In the genomic region with DNA sequence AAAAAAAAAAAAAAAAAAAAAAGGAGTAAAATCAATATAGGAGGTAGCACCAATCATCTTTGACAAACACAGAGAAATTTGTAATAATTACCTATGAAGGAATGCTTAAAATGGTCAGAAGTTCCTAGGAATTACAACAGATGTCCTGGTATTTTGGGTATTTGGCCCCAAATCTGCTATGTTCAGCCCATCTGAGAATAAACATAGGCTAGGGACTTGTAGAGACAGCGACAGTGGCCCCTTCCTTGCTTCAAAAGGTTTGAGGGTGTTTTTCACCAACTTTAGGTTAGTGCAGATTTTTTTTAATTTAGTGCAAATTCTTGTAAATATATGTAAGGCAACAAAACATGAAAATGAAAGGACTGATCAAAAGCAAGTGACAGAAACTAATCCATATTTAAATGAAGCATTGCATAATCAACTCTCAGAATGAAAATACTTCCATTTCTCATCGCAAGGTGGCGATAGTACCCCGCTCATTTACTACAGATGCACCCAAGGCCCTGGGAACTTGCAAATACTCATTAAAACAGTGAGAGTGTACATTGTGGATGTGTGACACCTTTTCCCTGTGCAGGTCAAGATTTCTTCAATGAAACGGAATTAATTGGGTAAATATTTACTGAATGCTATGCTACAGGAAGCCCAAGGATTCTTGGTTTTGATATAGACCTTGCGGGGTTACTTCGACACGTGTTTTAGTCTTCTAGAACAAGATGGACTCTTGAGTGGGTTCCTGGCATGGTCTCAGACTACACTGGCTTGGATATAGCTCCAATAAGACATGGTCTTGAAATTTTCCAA, we compare ENCODE assay signal across 8 cellular contexts. TPM values are rescaled to one million over a fixed set of nuclear protein-coding genes. Genes with fewer than 3 reads are reported as not detected.
A peak's percentile ranks its signal among the peaks of the same experiment; 100 is the strongest.
DNase-seq lines count a peak whose midpoint lies in the region; ATAC-seq and TF ChIP-seq lines count a peak whose summit lies in the region.

No MANE protein-coding gene starts in this region.

- H3K27ac ChIP-seq in AG04450 (ENCODE audit: low read depth, low read length): no peak overlapping the region
- no peak overlapping the region for H3K27ac ChIP-seq in colonic mucosa
- H3K27ac ChIP-seq in lower lobe of right lung: no peak overlapping the region

- peak; percentile 77 for ATAC-seq in GM18520 (IDR thresholded peaks at IDR 0.05; ENCODE audit: unreplicated experiment)
- ATAC-seq in HG03039 (IDR thresholded peaks at IDR 0.05; ENCODE audit: unreplicated experiment): peak; percentile 69
- peak; percentile 73 for ATAC-seq in activated B cell treated with CpG ODN at 0.5 μM for 24 hours (ENCODE audit: low read depth)
- peak; percentile 81 to 83 for ATAC-seq in lower lobe of right lung

- H3K9me3 Mint-ChIP-seq in activated B cell treated with CpG ODN at 0.5 μM for 24 hours: no peaks in the 10 kb centered on the region

- CTCF ChIA-PET in AG04450 (lab: Charles Lee): interaction anchor here (0.6 to 4.5 kb wide), 16 partner anchors 12 to 422 kb away, joined by 3 to 43 read pairs (median 5); no protein-coding TSS in a partner anchor
- CTCF ChIA-PET in activated B cell treated with CpG ODN at 0.5 μM for 24 hours (lab: Charles Lee): interaction anchor here (0.8 to 4.6 kb wide), 10 partner anchors 12 to 424 kb away, joined by 3 to 42 read pairs (median 7); no protein-coding TSS in a partner anchor

- H3K36me3 Mint-ChIP-seq in activated B cell treated with CpG ODN at 0.5 μM for 24 hours (ENCODE audit: low read depth): no peaks in the 10 kb centered on the region

- no peak overlapping the region for H3K9ac ChIP-seq in colonic mucosa (ENCODE audit: low read depth in 2 of 2, low read length in 2 of 2)

- H3K4me1 Mint-ChIP-seq in activated B cell treated with CpG ODN at 0.5 μM for 24 hours: no peaks in the 10 kb centered on the region

- TF ChIP-seq CTCF in AG04450 (IDR thresholded peaks at IDR 0.05; ENCODE audit: low read depth, low read length) (peak; percentile 74), activated B cell treated with CpG ODN at 0.5 μM for 24 hours (IDR thresholded peaks at IDR 0.05) (no peak), colonic mucosa (IDR thresholded peaks at IDR 0.05) (peak; percentile 67), lower lobe of right lung (IDR thresholded peaks at IDR 0.05) (peak; percentile 82)

- H3K4me1 ChIP-seq in colonic mucosa: no peaks in the 10 kb centered on the region
- H3K4me1 ChIP-seq in lower lobe of right lung: no peaks in the 10 kb centered on the region

- intact Hi-C loops in activated B cell treated with CpG ODN at 0.5 μM for 24 hours (cut with micrococcal nuclease) (loop anchor here (1.0 kb wide), 6 partner anchors 92 to 1303 kb away; no protein-coding TSS in a partner anchor), colonic mucosa (cut with DNase I) (loop anchor here (2.0 to 5.0 kb wide), 3 partner anchors 294 to 650 kb away; no protein-coding TSS in a partner anchor), lower lobe of right lung (cut with DNase I) (loop anchor here (5.0 kb wide), 1 partner anchor 295 kb away; no protein-coding TSS in a partner anchor)

- no peak overlapping the region for H3K4me3 Mint-ChIP-seq in activated B cell treated with CpG ODN at 0.5 μM for 24 hours

- H3K27me3 Mint-ChIP-seq in activated B cell treated with CpG ODN at 0.5 μM for 24 hours: peaks cover 8% of the 10 kb centered on the region

- peak; percentile 30 for DNase-seq in AG04450 (ENCODE audit: low read depth, low spot score)
- DNase-seq in NCI-H2227 treated with DMSO at 0.1 percent for 48 hours (lab: John Stamatoyannopoulos, UW): peak; percentile 39
- no peak for DNase-seq in activated B cell treated with CpG ODN at 0.5 μM for 24 hours
- DNase-seq in colonic mucosa: peak; percentile 76
- DNase-seq in lower lobe of right lung: no peak
- DNase-seq in stimulated activated CD8-positive, alpha-beta memory T cell treated with anti-CD3 and anti-CD28 coated beads, Interleukin-4, amount 100 ng/mL, for 4 hours (ENCODE audit: low read depth in 2 of 2, low spot score in 1 of 2): peak; percentile 7 to 28

- POLR2A ChIA-PET in AG04450 (lab: Yijun Ruan, JAX) (no interaction called here), activated B cell treated with CpG ODN at 0.5 μM for 24 hours (lab: Charles Lee) (no interaction called here)

- H3K4me3 ChIP-seq in AG04450 (ENCODE audit: low read depth, low read length): no peak overlapping the region
- H3K4me3 ChIP-seq in colonic mucosa: no peak overlapping the region
- H3K4me3 ChIP-seq in lower lobe of right lung: no peak overlapping the region

- no peaks in the 10 kb centered on the region for H3K36me3 ChIP-seq in colonic mucosa
- H3K36me3 ChIP-seq in lower lobe of right lung: no peaks in the 10 kb centered on the region

- H3K9me3 ChIP-seq in AG04450 (ENCODE audit: control insufficient read depth, insufficient read depth, low read length) (no peaks in the 10 kb centered on the region), colonic mucosa (no peaks in the 10 kb centered on the region), lower lobe of right lung (no peaks in the 10 kb centered on the region)

- H3K27me3 ChIP-seq in AG04450 (ENCODE audit: control insufficient read depth, insufficient read depth, low read length) (peaks cover 2% of the 10 kb centered on the region), colonic mucosa (no peaks in the 10 kb centered on the region), lower lobe of right lung (ENCODE audit: low read depth) (no peaks in the 10 kb centered on the region)

- no peak overlapping the region for H3K27ac Mint-ChIP-seq in activated B cell treated with CpG ODN at 0.5 μM for 24 hours

RNA-seq across cellular contexts. Expression of gene FAM124B, which starts 44.6 kb away (rescaled TPM):
- not detected in 2 replicates for polyA plus RNA-seq in AG04450 (2011; rRNA removed)
- not detected in 2 replicates for polyA minus RNA-seq in AG04450 (2011; rRNA and poly(A)+ RNA removed)
- total RNA-seq in activated B cell treated with CpG ODN at 0.5 μM for 24 hours (0.29 TPM in 1 of 2 replicates, not detected in the other), colonic mucosa (under 1 TPM; 0.37 to 0.42 TPM), lower lobe of right lung (4.8 TPM)

Comparison
In these comparisons a context has a peak if more than half of its experiments do, and no peak if none do; other contexts are left out.
1. DNase-seq: peak in AG04450 (single experiment), NCI-H2227 treated with DMSO at 0.1 percent for 48 hours (single experiment), colonic mucosa (single experiment) and stimulated activated CD8-positive, alpha-beta memory T cell treated with anti-CD3 and anti-CD28 coated beads, Interleukin-4, amount 100 ng/mL, for 4 hours (2 of 2); none in activated B cell treated with CpG ODN at 0.5 μM for 24 hours (single experiment) and lower lobe of right lung (single experiment).
2. Peak in every context shown above with its lines, with median percentiles within 50 percentile points of each other: ATAC-seq.